In genomic region chrX:100363926-100364325, GRCh38 we compare ENCODE assay signal across 21 cellular contexts. TPM values are rescaled to one million over a fixed set of nuclear protein-coding genes. Genes with fewer than 3 reads are reported as not detected.
"Had no signal": no experiment of that assay in that cellular context is flagged by ENCODE, and none has a peak within 500 bp of the region (broad histone marks: within the 10 kb centered on the region; RNA-seq: fewer than 3 reads in every experiment).

No MANE protein-coding gene starts in this region.

- ATAC-seq: esophagus mucosa; gastroesophageal sphincter; heart right ventricle; lower lobe of right lung; natural killer cell; stimulated activated memory B cell treated with anti-CD40 and anti-IgM and Interleukin-4, amounts not matched to agents 10 μg/mL and 1 μg/mL and 100 μg/mL, for 72 hours had no signal

- H3K4me3 ChIP-seq: ascending aorta, gastroesophageal sphincter, heart right ventricle, lower lobe of right lung, right atrium auricular region, testis had no signal

- H3K27ac ChIP-seq: ascending aorta, gastroesophageal sphincter, heart right ventricle, lower lobe of right lung, right atrium auricular region, testis had no signal

- H3K27me3 ChIP-seq: ascending aorta, gastroesophageal sphincter, right atrium auricular region, testis had no signal

- H3K36me3 ChIP-seq: ascending aorta, gastroesophageal sphincter, heart right ventricle, lower lobe of right lung, right atrium auricular region had no signal

- DNase-seq: activated CD4-positive, alpha-beta T cell treated with anti-CD3 and anti-CD28 coated beads, Interleukin-2, amount 50 U/mL, for 48 hours; activated gamma-delta T cell; cerebellar nuclear complex; cortex of kidney; effector CD4-positive, alpha-beta T cell; heart right ventricle; immature natural killer cell; kidney glomerular epithelial cell; lower lobe of right lung; natural killer cell; occipital lobe; posterior cingulate gyrus; stimulated activated CD4-positive, alpha-beta T cell treated with anti-CD3 and anti-CD28 coated beads, Interleukin-4, amount 100 ng/mL, for 24 hours; testis had no signal

- H3K4me1 ChIP-seq: ascending aorta, gastroesophageal sphincter, heart right ventricle, lower lobe of right lung, right atrium auricular region, testis had no signal

- FAIRE-seq: bronchial epithelial cell had no signal

- H3K9me3 ChIP-seq: ascending aorta, gastroesophageal sphincter, heart right ventricle, lower lobe of right lung, right atrium auricular region, testis had no signal

RNA-seq across cellular contexts. Expression of gene PCDH19, which starts 46.1 kb away (rescaled TPM):
- total RNA-seq: natural killer cell; T-helper 2 cell treated with Interferon-gamma antibody and Interleukin-4, amounts not matched to agents 100 ng/mL and 5 ng/mL, for 36 hours had no signal
- polyA plus RNA-seq: immature natural killer cell had no signal
